ENCODE assay signal across 9 cellular contexts in genomic region chr17:59643159-59643857, GRCh38. TPM values are rescaled to one million over a fixed set of nuclear protein-coding genes. Genes with fewer than 3 reads are reported as not detected.
DNase-seq lines count a peak whose midpoint lies in the region; FAIRE-seq and TF ChIP-seq lines count a peak whose summit lies in the region.
"Had no signal": no experiment of that assay in that cellular context is flagged by ENCODE, and none has a peak within 500 bp of the region (broad histone marks: within the 10 kb centered on the region; RNA-seq: fewer than 3 reads in every experiment).

No MANE protein-coding gene starts in this region.

- H3K36me3 ChIP-seq in OCI-LY7 (ENCODE audit: insufficient read depth, low read length) (peaks cover 61% of the 10 kb centered on the region), fibroblast of lung (ENCODE audit: control insufficient read depth, insufficient read depth, low read length) (peaks cover 4% of the 10 kb centered on the region)

- TF ChIP-seq CTCF in OCI-LY7 (conservative IDR thresholded peaks at IDR 0.05; ENCODE audit: low read length) (0 out of 2 replicates have a peak, but pooled peaks have one; percentile 18), fibroblast of lung (conservative IDR thresholded peaks at IDR 0.05 in 1 of 2, IDR thresholded peaks at IDR 0.05 in 1 of 2; ENCODE audit: low read depth in 1 of 2, low read length in 2 of 2) (no peak)

- intact Hi-C loops in OCI-LY7 (cut with micrococcal nuclease; ENCODE audit: unreplicated experiment): no loop called here

- H2AFZ ChIP-seq in OCI-LY7 (ENCODE audit: low read length) (no peak overlapping the region), fibroblast of lung (ENCODE audit: low read length) (no peak overlapping the region)

- no peak for TF ChIP-seq POLR2A in GM12891 (IDR thresholded peaks at IDR 0.05; ENCODE audit: low read depth, low read length)

- H3K9me2 ChIP-seq in OCI-LY7 (ENCODE audit: insufficient read depth, low read length): no peaks in the 10 kb centered on the region

- H3K4me2 ChIP-seq in OCI-LY7 (ENCODE audit: low read length) (peak overlapping the region; percentile 84), fibroblast of lung (ENCODE audit: extremely low read depth, insufficient read depth, low read length) (no peak overlapping the region)

- H3K9ac ChIP-seq in fibroblast of lung (ENCODE audit: insufficient read depth, low read length): no peak overlapping the region

- peaks cover 93% of the 10 kb centered on the region for H3K79me2 ChIP-seq in OCI-LY7 (ENCODE audit: insufficient read depth, low read depth, low read length)
- peaks cover 98% of the 10 kb centered on the region for H3K79me2 ChIP-seq in fibroblast of lung (ENCODE audit: control insufficient read depth, insufficient read depth, low read length)

- H3K9me3 ChIP-seq in OCI-LY7 (ENCODE audit: low read length): no peaks in the 10 kb centered on the region
- no peaks in the 10 kb centered on the region for H3K9me3 ChIP-seq in fibroblast of lung (ENCODE audit: control insufficient read depth, insufficient read depth, low read depth, low read length)

- no peaks in the 10 kb centered on the region for H3K27me3 ChIP-seq in fibroblast of lung (ENCODE audit: control insufficient read depth, insufficient read depth, low read length)

- POLR2A ChIA-PET in OCI-LY7 (lab: Charles Lee): interaction anchor here (0.6 to 2.8 kb wide), 9 partner anchors 9 to 31 kb away, joined by 3 to 23 read pairs (median 7); partner anchors contain the start of gene CLTC

- H3K4me1 ChIP-seq in OCI-LY7 (ENCODE audit: insufficient read depth, low read length, poor library complexity, severe bottlenecking): peaks cover 58% of the 10 kb centered on the region
- H3K4me1 ChIP-seq in fibroblast of lung (ENCODE audit: control insufficient read depth, extremely low read depth, insufficient read depth, low read length): peaks cover 2% of the 10 kb centered on the region

- H3K27ac ChIP-seq in OCI-LY7 (ENCODE audit: low read depth, low read length, poor library complexity, severe bottlenecking) (peak overlapping the region; percentile 95), fibroblast of lung (ENCODE audit: insufficient read depth, low read length) (no peak overlapping the region)

- DNase-seq in GM12891 (ENCODE audit: insufficient read length, low spot score) (no peak), OCI-LY7 (ENCODE audit: low spot score) (peak; percentile 54), fibroblast of lung (ENCODE audit: low read depth in 2 of 2) (peak; percentile 57 to 60), renal cortical epithelial cell (ENCODE audit: low read depth) (peak; percentile 88), mesenteric fat pad (ENCODE audit: low spot score) (no peak), NCI-H1694 treated with DMSO at 0.1 percent for 48 hours (lab: John Stamatoyannopoulos, UW) (no peak)
- no peak for DNase-seq in stimulated activated CD4-positive, alpha-beta T cell treated with anti-CD3 and anti-CD28 coated beads, Interleukin-2, amount 100 ng/mL, for 48 hours
- DNase-seq: RPMI8226 had no signal

- CTCF ChIA-PET in OCI-LY7 (lab: Charles Lee; ENCODE audit: unreplicated experiment): no interaction called here

- H3K4me3 ChIP-seq in OCI-LY7 (ENCODE audit: low read depth, low read length, poor library complexity, severe bottlenecking) (peak overlapping the region; percentile 57), fibroblast of lung (replicated peaks in 1 of 4; ENCODE audit: control extremely low read depth in 1 of 4, insufficient read depth in 1 of 4, low read depth in 3 of 4, low read length in 4 of 4) (no peak overlapping the region)

- no TSS peak for BruUV-seq in OCI-LY7 (replicated peaks; lab: Mats Ljungman, UMichigan)

- peak; percentile 84 for FAIRE-seq in GM12891 (lab: Jason Lieb, UNC)
- FAIRE-seq: GM18507 had no signal

- peaks cover 25% of the 10 kb centered on the region for H4K20me1 ChIP-seq in OCI-LY7 (ENCODE audit: insufficient read depth, low read length)
- peaks cover 11% of the 10 kb centered on the region for H4K20me1 ChIP-seq in fibroblast of lung (ENCODE audit: control insufficient read depth, extremely low read depth, insufficient read depth, low read length)

TF ChIP-seq in GM12891, 5 proteins besides CTCF, POLR2A, EP300 and RAD21:
- TF ChIP-seq POU2F2 (IDR thresholded peaks at IDR 0.05; ENCODE audit: low read depth, low read length): no peak
- no peak for TF ChIP-seq SPI1 (IDR thresholded peaks at IDR 0.05; ENCODE audit: low read depth, low read length)
- TF ChIP-seq POLR2AphosphoS5 (IDR thresholded peaks at IDR 0.05; ENCODE audit: low read depth, low read length): no peak
- no peak for TF ChIP-seq TAF1 (IDR thresholded peaks at IDR 0.05; ENCODE audit: low read depth, low read length)
- no peak for TF ChIP-seq PAX5 (IDR thresholded peaks at IDR 0.05; ENCODE audit: insufficient read depth, low read length, severe bottlenecking)

RNA-seq across cellular contexts. Expression of gene CLTC, which starts 23.6 kb away (rescaled TPM):
- polyA plus RNA-seq in GM12891 (2012; ENCODE audit: low read depth, missing spikeins): 81.0 TPM
- 123 and 155 TPM in 2 replicates for total RNA-seq in OCI-LY7 (2014; rRNA removed; shearing (Covaris generic))
- total RNA-seq in OCI-LY7 (2022) (214 and 227 TPM in 2 replicates), fibroblast of lung (327 and 468 TPM in 2 replicates), renal cortical epithelial cell (520 and 1,044 TPM in 2 replicates), mesenteric fat pad (261 TPM)
- 621 and 833 TPM in 2 replicates for polyA plus RNA-seq in fibroblast of lung
- 267 and 321 TPM in 2 replicates for polyA plus RNA-seq in fibroblast of lung (2012)
- 725 and 762 TPM in 2 replicates for polyA minus RNA-seq in fibroblast of lung (ENCODE audit: low replicate concordance)

Comparison
In these comparisons a context has a peak if more than half of its experiments do, and no peak if none do; other contexts are left out.
1. DNase-seq: peak in OCI-LY7 (single experiment), fibroblast of lung (2 of 2) and renal cortical epithelial cell (single experiment); none in GM12891 (single experiment), mesenteric fat pad (single experiment), stimulated activated CD4-positive, alpha-beta T cell treated with anti-CD3 and anti-CD28 coated beads, Interleukin-2, amount 100 ng/mL, for 48 hours (0 of 2) and NCI-H1694 treated with DMSO at 0.1 percent for 48 hours (single experiment).